9 cellular contexts compared by ENCODE assay signal in genomic region chr16:3304370-3304769, GRCh38. TPM values are rescaled to one million over a fixed set of nuclear protein-coding genes. Genes with fewer than 3 reads are reported as not detected.
DNase-seq lines count a peak whose midpoint lies in the region; ATAC-seq, FAIRE-seq and TF ChIP-seq lines count a peak whose summit lies in the region.
"Had no signal": no experiment of that assay in that cellular context is flagged by ENCODE, and none has a peak within 500 bp of the region (broad histone marks: within the 10 kb centered on the region; RNA-seq: fewer than 3 reads in every experiment).

No MANE protein-coding gene starts in this region.

- peak overlapping the region; percentile 66 for H3K27ac Mint-ChIP-seq in activated T-cell treated with anti-CD3 and anti-CD28 coated beads, Interleukin-2, amount 50 U/mL, for 72 hours
- peak overlapping the region; percentile 72 for H3K27ac Mint-ChIP-seq in astrocyte (ENCODE audit: unreplicated experiment)

- 61% methylated on average over 4 of the region's 4 CpGs for WGBS in right lobe of liver (ENCODE audit: insufficient coverage, low coverage, low lambda C conversion rate, missing lambda C conversion rate)
- 91% methylated on average over 4 of the region's 4 CpGs for WGBS in thymus

- peaks cover 38% of the 10 kb centered on the region for H3K79me2 ChIP-seq in astrocyte (ENCODE audit: insufficient read depth, low read length)

- peak overlapping the region; percentile 83 for H3K9ac ChIP-seq in astrocyte (ENCODE audit: low read length)

- peaks cover 20% of the 10 kb centered on the region for H3K9me3 ChIP-seq in astrocyte (ENCODE audit: insufficient read depth, low read depth, low read length)
- peaks cover 2 to 30% (median 15%) of the 10 kb centered on the region in 4 donors for H3K9me3 ChIP-seq in right lobe of liver
- peaks cover 13% of the 10 kb centered on the region for H3K9me3 ChIP-seq in thymus (ENCODE audit: control insufficient read depth)

- ATAC-seq in activated T-cell treated with anti-CD3 and anti-CD28 coated beads, Interleukin-2, amount 50 U/mL, for 72 hours (replicated peaks in 1 of 2), result no peak
- ATAC-seq in right lobe of liver (no peak), GM18505 (IDR thresholded peaks at IDR 0.05; ENCODE audit: unreplicated experiment) (no peak)

- TF ChIP-seq POLR2A in right lobe of liver (IDR thresholded peaks at IDR 0.05) (no peak), GM18505 (IDR thresholded peaks at IDR 0.05; ENCODE audit: borderline replicate concordance, extremely low read depth, insufficient read depth, insufficient read length) (no peak)

- peak overlapping the region; percentile 68 for H3K4me3 ChIP-seq in astrocyte (ENCODE audit: insufficient read depth, low read depth, low read length)
- peak overlapping the region; percentile 45 to 99 (median 93) for H3K4me3 ChIP-seq in right lobe of liver
- H3K4me3 ChIP-seq in thymus (ENCODE audit: low read length), result peak overlapping the region; percentile 76

- H3K4me3 Mint-ChIP-seq in activated T-cell treated with anti-CD3 and anti-CD28 coated beads, Interleukin-2, amount 50 U/mL, for 72 hours, result peak overlapping the region; percentile 82 to 91
- H3K4me3 Mint-ChIP-seq in astrocyte (ENCODE audit: unreplicated experiment), result peak overlapping the region; percentile 91

- H3K27me3 Mint-ChIP-seq in activated T-cell treated with anti-CD3 and anti-CD28 coated beads, Interleukin-2, amount 50 U/mL, for 72 hours (ENCODE audit: low read depth), result no peaks in the 10 kb centered on the region
- no peaks in the 10 kb centered on the region for H3K27me3 Mint-ChIP-seq in astrocyte (ENCODE audit: low read depth, unreplicated experiment)

- H3K27ac ChIP-seq in astrocyte (ENCODE audit: low read depth, low read length) (peak overlapping the region; percentile 84), right lobe of liver (no peak overlapping the region), thymus (ENCODE audit: low read depth) (no peak overlapping the region)

- H3K27me3 ChIP-seq in astrocyte (ENCODE audit: insufficient read depth, low read length) (no peaks in the 10 kb centered on the region), right lobe of liver (no peaks in the 10 kb centered on the region), thymus (ENCODE audit: control insufficient read depth, insufficient read depth) (no peaks in the 10 kb centered on the region)

- TF ChIP-seq CTCF in astrocyte (IDR thresholded peaks at IDR 0.05; ENCODE audit: insufficient read depth, low read depth, low read length), result no peak
- no peak for TF ChIP-seq CTCF in right lobe of liver (IDR thresholded peaks at IDR 0.05)

- intact Hi-C loops in right lobe of liver (cut with DNase I), result loop anchor here in 1 of 2 donors (10.0 kb wide), 1 partner anchor 80 kb away; no protein-coding TSS in a partner anchor

- H3K36me3 Mint-ChIP-seq in activated T-cell treated with anti-CD3 and anti-CD28 coated beads, Interleukin-2, amount 50 U/mL, for 72 hours (ENCODE audit: insufficient read depth in 2 of 2), result peaks cover 39 to 69% of the 10 kb centered on the region in 2 donors
- H3K36me3 Mint-ChIP-seq in astrocyte (ENCODE audit: low read depth, unreplicated experiment), result peaks cover 47% of the 10 kb centered on the region

- peak overlapping the region; percentile 91 for H3K4me2 ChIP-seq in astrocyte (ENCODE audit: low read length)

- H3K36me3 ChIP-seq in astrocyte (ENCODE audit: insufficient read depth, low read length) (peaks cover 21% of the 10 kb centered on the region), right lobe of liver (peaks cover 0 to 15% (median 6%) of the 10 kb centered on the region in 4 donors), thymus (ENCODE audit: control insufficient read depth, insufficient read depth) (peaks cover 21% of the 10 kb centered on the region)

- H4K20me1 ChIP-seq in astrocyte (ENCODE audit: insufficient read depth, low read length), result peaks cover 4% of the 10 kb centered on the region

- peaks cover 21% of the 10 kb centered on the region for H3K4me1 Mint-ChIP-seq in activated T-cell treated with anti-CD3 and anti-CD28 coated beads, Interleukin-2, amount 50 U/mL, for 72 hours (ENCODE audit: low read depth)
- peaks cover 6% of the 10 kb centered on the region for H3K4me1 Mint-ChIP-seq in astrocyte (ENCODE audit: low read depth, unreplicated experiment)

- H2AFZ ChIP-seq in astrocyte (ENCODE audit: low read depth, low read length), result peak overlapping the region; percentile 100

- peaks cover 17 to 32% of the 10 kb centered on the region in 2 donors for H3K9me3 Mint-ChIP-seq in activated T-cell treated with anti-CD3 and anti-CD28 coated beads, Interleukin-2, amount 50 U/mL, for 72 hours
- peaks cover 30% of the 10 kb centered on the region for H3K9me3 Mint-ChIP-seq in astrocyte (ENCODE audit: unreplicated experiment)

- H3K4me1 ChIP-seq in astrocyte (ENCODE audit: insufficient read depth, low read length) (peaks cover 4% of the 10 kb centered on the region), right lobe of liver (peaks cover 0 to 16% (median 2%) of the 10 kb centered on the region in 4 donors), thymus (ENCODE audit: control insufficient read depth, insufficient read depth, low read length) (peaks cover 13% of the 10 kb centered on the region)

- FAIRE-seq in astrocyte (lab: Jason Lieb, UNC), result no peak

- no peak for DNase-seq in activated T-cell treated with anti-CD3 and anti-CD28 coated beads, Interleukin-2, amount 50 U/mL, for 72 hours
- DNase-seq in activated T-cell treated with anti-CD3 and anti-CD28 coated beads for 4 hours (no peak), astrocyte (ENCODE audit: low read depth) (peak; percentile 16), right lobe of liver (no peak), NCI-H2227 (lab: John Stamatoyannopoulos, UW; ENCODE audit: unreplicated experiment) (no peak)
- no peak for DNase-seq in stimulated activated naive CD4-positive, alpha-beta T cell (lab: John Stamatoyannopoulos, UW)

RNA-seq across cellular contexts. Expression of gene TIGD7, which starts 0.9 kb away (rescaled TPM):
- 10 to 100 TPM in 1 of 2 donors, 1 to 10 TPM in 1; 10.0 to 10.3 TPM for total RNA-seq in activated T-cell treated with anti-CD3 and anti-CD28 coated beads, Interleukin-2, amount 50 U/mL, for 72 hours
- total RNA-seq in astrocyte, result 4.4 and 4.5 TPM in 2 replicates
- total RNA-seq in right lobe of liver, result 1 to 10 TPM in 4 of 6 experiments, under 1 TPM in 2; 0.56 to 1.9 (median 1.7) TPM
- polyA plus RNA-seq in thymus, result 9.8 TPM

RNA-seq across cellular contexts. Expression of gene ZNF75A, which starts 0.9 kb away (rescaled TPM):
- total RNA-seq in activated T-cell treated with anti-CD3 and anti-CD28 coated beads, Interleukin-2, amount 50 U/mL, for 72 hours, result 10 to 100 TPM; 28.3 to 40.4 TPM
- total RNA-seq in astrocyte (26.9 and 30.5 TPM in 2 replicates), right lobe of liver (10 to 100 TPM in 4 of 6 experiments, 1 to 10 TPM in 2; 7.5 to 11.5 (median 10.5) TPM)
- polyA plus RNA-seq in thymus, result 44.7 TPM

RNA-seq across cellular contexts. Expression of gene ZNF263, which starts 21.1 kb away (rescaled TPM):
- total RNA-seq in activated T-cell treated with anti-CD3 and anti-CD28 coated beads, Interleukin-2, amount 50 U/mL, for 72 hours, result 10 to 100 TPM; 26.0 to 30.7 TPM
- total RNA-seq in astrocyte (31.4 and 34.7 TPM in 2 replicates), right lobe of liver (10 to 100 TPM in 5 of 6 experiments, 1 to 10 TPM in 1; 7.1 to 13.9 (median 11.0) TPM)
- polyA plus RNA-seq in thymus, result 26.3 TPM

RNA-seq across cellular contexts. Expression of gene MEFV, which starts 47.9 kb away (rescaled TPM):
- under 1 TPM; 0.14 to 0.21 TPM for total RNA-seq in activated T-cell treated with anti-CD3 and anti-CD28 coated beads, Interleukin-2, amount 50 U/mL, for 72 hours
- total RNA-seq in astrocyte (not detected in 2 replicates), right lobe of liver (1 to 10 TPM in 3 of 6 experiments, under 1 TPM in 3; 0.66 to 1.7 (median 1.0) TPM)
- polyA plus RNA-seq in thymus, result 0.80 TPM
- total RNA-seq: glomerular endothelial cell had no signal

RNA-seq across cellular contexts. Expression of gene OR2C1, which starts 51.3 kb away (rescaled TPM):
- not detected for total RNA-seq in activated T-cell treated with anti-CD3 and anti-CD28 coated beads, Interleukin-2, amount 50 U/mL, for 72 hours
- total RNA-seq in astrocyte (not detected in 2 replicates), right lobe of liver (under 1 TPM in 1 of 6 experiments, not detected in 5; 0.49 TPM)
- polyA plus RNA-seq in thymus, result 0.21 TPM
- total RNA-seq: glomerular endothelial cell had no signal
